In the genomic region with DNA sequence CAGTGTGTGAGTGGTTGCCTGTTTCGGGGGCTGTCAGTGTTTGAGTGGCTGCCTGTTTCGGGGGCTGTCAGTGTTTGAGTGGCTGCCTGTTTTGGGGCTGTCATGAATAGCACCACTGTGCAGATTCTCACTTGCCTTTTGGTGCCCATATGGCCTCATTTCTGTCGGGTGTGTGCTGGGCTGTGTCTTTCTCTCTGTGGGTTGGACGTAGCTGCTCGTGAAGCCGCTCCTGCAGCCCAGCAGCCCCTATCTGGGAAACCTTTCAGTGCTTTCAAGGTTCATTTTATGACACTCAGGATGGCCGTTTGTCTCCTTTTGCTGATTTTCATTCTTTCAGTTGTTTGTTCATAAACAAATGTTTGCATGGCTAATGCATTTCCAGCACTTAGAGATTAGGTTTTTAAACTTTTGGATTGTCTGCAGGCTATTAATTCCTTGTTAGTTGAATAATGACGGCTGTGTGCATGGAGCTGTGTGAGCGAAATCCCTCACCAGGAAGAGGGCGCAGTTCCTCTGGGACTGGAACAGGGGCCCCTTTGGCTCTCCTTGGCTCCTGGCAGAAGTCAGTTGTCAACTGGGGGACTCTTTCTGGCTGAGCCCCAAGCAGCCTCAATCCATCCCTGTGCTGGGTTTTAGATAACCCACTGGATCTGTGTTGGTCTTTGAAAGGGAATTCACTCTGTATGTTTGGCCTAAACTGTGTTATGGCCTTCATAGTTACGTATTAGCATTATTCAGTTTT, we compare ENCODE assay signal across 14 cellular contexts. TPM values are rescaled to one million over a fixed set of nuclear protein-coding genes. Genes with fewer than 3 reads are reported as not detected.
DNase-seq lines count a peak whose midpoint lies in the region; ATAC-seq and TF ChIP-seq lines count a peak whose summit lies in the region.
"Had no signal": no experiment of that assay in that cellular context is flagged by ENCODE, and none has a peak within 500 bp of the region (broad histone marks: within the 10 kb centered on the region; RNA-seq: fewer than 3 reads in every experiment).

No MANE protein-coding gene starts in this region.

- H4K8ac ChIP-seq in mesendoderm (ENCODE audit: low read depth, low read length): no peak overlapping the region

- peak overlapping the region; percentile 38 for H3K56ac ChIP-seq in mesendoderm (ENCODE audit: low read length)

- peak overlapping the region; percentile 3 for H3K23ac ChIP-seq in mesendoderm (ENCODE audit: low read length)

- no peaks in the 10 kb centered on the region for H3K36me3 Mint-ChIP-seq in activated T-helper 2 cell treated with anti-CD3 and anti-CD28 coated beads, Interferon-gamma antibody, Interleukin-2, Interleukin-4, amounts not matched to agents 10 μg/mL and 5 μg/mL and 100 μg/mL, durations not matched to agents 14 hours and 24 hours and 36 hours (ENCODE audit: low read depth)
- H3K36me3 Mint-ChIP-seq: immature natural killer cell had no signal

- TF ChIP-seq POLR2A in breast epithelium (IDR thresholded peaks at IDR 0.05): no peak
- TF ChIP-seq POLR2A in upper lobe of left lung (IDR thresholded peaks at IDR 0.05): no peak

- no peak overlapping the region for H3K4me3 Mint-ChIP-seq in activated T-helper 2 cell treated with anti-CD3 and anti-CD28 coated beads, Interferon-gamma antibody, Interleukin-2, Interleukin-4, amounts not matched to agents 10 μg/mL and 5 μg/mL and 100 μg/mL, durations not matched to agents 14 hours and 24 hours and 36 hours (ENCODE audit: low read depth)
- H3K4me3 Mint-ChIP-seq: immature natural killer cell; T-helper 1 cell treated with Interleukin-12 subunit alpha and Interleukin-12 subunit beta and Interleukin-4 antibody, amounts not matched to agents 30 μg/mL and 1 μg/mL, for 36 hours had no signal

- CTCF ChIA-PET in mammary epithelial cell (lab: Charles Lee; ENCODE audit: low non-redundant PET): no interaction called here

- no peak for DNase-seq in breast epithelium (ENCODE audit: low spot score in 2 of 2)
- no peak for DNase-seq in mammary epithelial cell
- no peak for DNase-seq in mesendoderm
- no peak for DNase-seq in upper lobe of left lung
- no peak for DNase-seq in activated T-helper 2 cell treated with anti-CD3 and anti-CD28 coated beads, Interferon-gamma antibody, Interleukin-2, Interleukin-4, amounts not matched to agents 10 μg/mL and 5 μg/mL and 100 μg/mL, durations not matched to agents 14 hours and 24 hours and 36 hours (ENCODE audit: low spot score)
- no peak for DNase-seq in GM19240 (ENCODE audit: insufficient read length, low spot score)
- no peak for DNase-seq in COR-L47 (lab: John Stamatoyannopoulos, UW)
- DNase-seq: activated naive CD4-positive, alpha-beta T cell treated with Interleukin-2 at 50 U/mL for 16 hours; DMS79 treated with DMSO at 0.1 percent for 48 hours; immature natural killer cell; tibial artery had no signal

- in situ Hi-C loops in mammary epithelial cell (cut with MboI; ENCODE audit: low sequenced_read_pairs in 2 of 2): no loop called here

- H3K9me3 ChIP-seq in breast epithelium (no peaks in the 10 kb centered on the region), mammary epithelial cell (replicated peaks; ENCODE audit: insufficient read depth, low read length) (no peaks in the 10 kb centered on the region), upper lobe of left lung (no peaks in the 10 kb centered on the region)
- H3K9me3 ChIP-seq: tibial artery had no signal

- H3K27ac Mint-ChIP-seq in activated T-helper 2 cell treated with anti-CD3 and anti-CD28 coated beads, Interferon-gamma antibody, Interleukin-2, Interleukin-4, amounts not matched to agents 10 μg/mL and 5 μg/mL and 100 μg/mL, durations not matched to agents 14 hours and 24 hours and 36 hours: no peak overlapping the region
- H3K27ac Mint-ChIP-seq: immature natural killer cell; T-helper 1 cell treated with Interleukin-12 subunit alpha and Interleukin-12 subunit beta and Interleukin-4 antibody, amounts not matched to agents 30 μg/mL and 1 μg/mL, for 36 hours had no signal

- H3K4me1 ChIP-seq in breast epithelium (no peaks in the 10 kb centered on the region), mammary epithelial cell (ENCODE audit: insufficient read depth, low read length) (peaks cover 17% of the 10 kb centered on the region), mesendoderm (ENCODE audit: control insufficient read depth, low read depth, low read length) (peaks cover 10% of the 10 kb centered on the region), upper lobe of left lung (peaks cover 46 to 69% (median 57%) of the 10 kb centered on the region in 4 donors)

- H3K79me1 ChIP-seq in mesendoderm (ENCODE audit: low read length): peaks cover 18% of the 10 kb centered on the region

- H4K20me1 ChIP-seq in mammary epithelial cell (ENCODE audit: insufficient read depth, low read length): peaks cover 3% of the 10 kb centered on the region

- H3K27me3 ChIP-seq in breast epithelium: no peaks in the 10 kb centered on the region
- H3K27me3 ChIP-seq in mammary epithelial cell (ENCODE audit: insufficient read depth, low read length): no peaks in the 10 kb centered on the region
- no peaks in the 10 kb centered on the region for H3K27me3 ChIP-seq in mesendoderm (ENCODE audit: insufficient read depth, low read length, poor library complexity)
- no peaks in the 10 kb centered on the region for H3K27me3 ChIP-seq in upper lobe of left lung
- H3K27me3 ChIP-seq: tibial artery had no signal

- no peak for TF ChIP-seq EP300 in upper lobe of left lung (IDR thresholded peaks at IDR 0.05)

- dilution Hi-C loops in mammary epithelial cell (cut with HindIII; ENCODE audit: low sequenced_read_pairs): no loop called here

- H3K9ac ChIP-seq in mammary epithelial cell (ENCODE audit: insufficient read depth, low read length) (no peak overlapping the region), mesendoderm (ENCODE audit: low read length) (peak overlapping the region; percentile 45)

- H3K4me3 ChIP-seq in breast epithelium (no peak overlapping the region), mammary epithelial cell (replicated peaks in 1 of 3; ENCODE audit: insufficient read depth in 1 of 3, low read depth in 2 of 3, low read length in 3 of 3) (no peak overlapping the region), mesendoderm (ENCODE audit: low read length) (no peak overlapping the region), upper lobe of left lung (no peak overlapping the region)
- H3K4me3 ChIP-seq: GM12878, tibial artery had no signal

- H3K27ac ChIP-seq in breast epithelium (peak overlapping the region; percentile 1 to 36), mammary epithelial cell (ENCODE audit: insufficient read depth, low read depth, low read length) (no peak overlapping the region), cingulate gyrus (ENCODE audit: low read depth, low read length) (peak overlapping the region; percentile 16), mesendoderm (ENCODE audit: low read depth, low read length) (no peak overlapping the region), upper lobe of left lung (peak overlapping the region; percentile 52 to 67 (median 58))
- H3K27ac ChIP-seq: tibial artery had no signal

- H3K27me3 Mint-ChIP-seq in activated T-helper 2 cell treated with anti-CD3 and anti-CD28 coated beads, Interferon-gamma antibody, Interleukin-2, Interleukin-4, amounts not matched to agents 10 μg/mL and 5 μg/mL and 100 μg/mL, durations not matched to agents 14 hours and 24 hours and 36 hours (ENCODE audit: low read depth): peaks cover 31% of the 10 kb centered on the region

- no peak overlapping the region for H4K5ac ChIP-seq in mesendoderm (ENCODE audit: low read length)

- no peak for ATAC-seq in upper lobe of left lung (ENCODE audit: low FRiP score in 2 of 2)
- ATAC-seq: GM12878 had no signal

- H3K4me2 ChIP-seq in mammary epithelial cell (ENCODE audit: insufficient read depth, low read depth, low read length) (no peak overlapping the region), mesendoderm (ENCODE audit: low read length) (no peak overlapping the region)

- no TSS peak for BruUV-seq in mammary epithelial cell (replicated peaks; lab: Mats Ljungman, UMichigan)

- H2AK5ac ChIP-seq in mesendoderm (ENCODE audit: low read length): no peak overlapping the region

- no peak overlapping the region for H2BK5ac ChIP-seq in mesendoderm (ENCODE audit: low read length)

- no peak overlapping the region for H3K18ac ChIP-seq in mesendoderm (ENCODE audit: low read length)

- no peak overlapping the region for H2BK15ac ChIP-seq in mesendoderm (replicated peaks; ENCODE audit: low read depth)

- H2BK120ac ChIP-seq in mesendoderm (ENCODE audit: low read depth, low read length): no peak overlapping the region

- H2AFZ ChIP-seq in mammary epithelial cell (ENCODE audit: low read depth, low read length): no peak overlapping the region

- no peaks in the 10 kb centered on the region for H3K9me3 Mint-ChIP-seq in activated T-helper 2 cell treated with anti-CD3 and anti-CD28 coated beads, Interferon-gamma antibody, Interleukin-2, Interleukin-4, amounts not matched to agents 10 μg/mL and 5 μg/mL and 100 μg/mL, durations not matched to agents 14 hours and 24 hours and 36 hours
- H3K9me3 Mint-ChIP-seq: immature natural killer cell; T-helper 1 cell treated with Interleukin-12 subunit alpha and Interleukin-12 subunit beta and Interleukin-4 antibody, amounts not matched to agents 30 μg/mL and 1 μg/mL, for 36 hours had no signal

- H3K4me1 Mint-ChIP-seq in activated T-helper 2 cell treated with anti-CD3 and anti-CD28 coated beads, Interferon-gamma antibody, Interleukin-2, Interleukin-4, amounts not matched to agents 10 μg/mL and 5 μg/mL and 100 μg/mL, durations not matched to agents 14 hours and 24 hours and 36 hours (ENCODE audit: low read depth): peaks cover 12% of the 10 kb centered on the region

- H3K36me3 ChIP-seq in breast epithelium (no peaks in the 10 kb centered on the region), mammary epithelial cell (ENCODE audit: insufficient read depth, low read length) (no peaks in the 10 kb centered on the region), mesendoderm (ENCODE audit: control insufficient read depth, insufficient read depth, low read length) (no peaks in the 10 kb centered on the region), upper lobe of left lung (no peaks in the 10 kb centered on the region)
- H3K36me3 ChIP-seq: tibial artery had no signal

- intact Hi-C loops in breast epithelium (cut with DNase I; ENCODE audit: low total_unique reads): no loop called here
- intact Hi-C loops in mammary epithelial cell (cut with micrococcal nuclease): no loop called here
- intact Hi-C loops in activated T-helper 2 cell treated with anti-CD3 and anti-CD28 coated beads, Interferon-gamma antibody, Interleukin-2, Interleukin-4, amounts not matched to agents 10 μg/mL and 5 μg/mL and 100 μg/mL, durations not matched to agents 14 hours and 24 hours and 36 hours (cut with micrococcal nuclease): no loop called here

- WGBS in mammary epithelial cell (ENCODE audit: low coverage, missing lambda C conversion rate): 99% methylated on average over 8 of the region's 11 CpGs
- WGBS in mesendoderm (ENCODE audit: extremely low coverage, insufficient coverage, low lambda C conversion rate): no CpG with 5 or more reads among the region's 11 CpGs
- WGBS in upper lobe of left lung, 2 donors: 62 to 65% methylated on average over 11 of the region's 11 CpGs

- no peak overlapping the region for H3K4ac ChIP-seq in mesendoderm (ENCODE audit: low read depth, low read length)

- no peak for TF ChIP-seq CTCF in breast epithelium (IDR thresholded peaks at IDR 0.05)
- TF ChIP-seq CTCF in mammary epithelial cell (conservative IDR thresholded peaks at IDR 0.05 in 1 of 2, IDR thresholded peaks at IDR 0.05 in 1 of 2; ENCODE audit: extremely low read depth in 1 of 2, insufficient read depth in 1 of 2, low read depth in 1 of 2, low read length in 2 of 2): no peak
- no peak for TF ChIP-seq CTCF in upper lobe of left lung (IDR thresholded peaks at IDR 0.05)

- peaks cover 96% of the 10 kb centered on the region for H3K79me2 ChIP-seq in mammary epithelial cell (ENCODE audit: insufficient read depth, low read length)
- peaks cover 59% of the 10 kb centered on the region for H3K79me2 ChIP-seq in mesendoderm (ENCODE audit: control insufficient read depth, insufficient read depth, low read length)

RNA-seq across cellular contexts. Expression of gene AGAP1, which starts 10.8 kb away (rescaled TPM):
- 10 to 100 TPM; 19.7 to 27.1 (median 25.9) TPM for total RNA-seq in breast epithelium
- 10 to 100 TPM; 11.2 to 28.9 TPM for total RNA-seq in mammary epithelial cell
- 21.7 TPM for polyA plus RNA-seq in mammary epithelial cell
- 58.1 TPM for polyA minus RNA-seq in mammary epithelial cell
- polyA plus RNA-seq in mesendoderm (2013, experiment 1 of 2): 17.4 TPM
- 16.8 TPM for polyA plus RNA-seq in mesendoderm (2013, experiment 2 of 2)
- 10 to 100 TPM; 25.5 to 45.1 (median 30.7) TPM for total RNA-seq in upper lobe of left lung
- 1.8 and 2.2 TPM in 2 replicates for total RNA-seq in activated T-helper 2 cell treated with anti-CD3 and anti-CD28 coated beads, Interferon-gamma antibody, Interleukin-2, Interleukin-4, amounts not matched to agents 10 μg/mL and 5 μg/mL and 100 μg/mL, durations not matched to agents 14 hours and 24 hours and 36 hours

Comparison
In these comparisons a context has a peak if more than half of its experiments do, and no peak if none do; other contexts are left out.
1. H3K27ac ChIP-seq: peak in breast epithelium (2 of 2), cingulate gyrus (single experiment) and upper lobe of left lung (4 of 4); none in mammary epithelial cell (single experiment) and mesendoderm (single experiment).